Comparison of ENCODE assay signal across 8 cellular contexts in genomic region chr19:51366999-51367564, GRCh38. TPM values are rescaled to one million over a fixed set of nuclear protein-coding genes. Genes with fewer than 3 reads are reported as not detected.
DNase-seq lines count a peak whose midpoint lies in the region; ATAC-seq lines count a peak whose summit lies in the region.

No MANE protein-coding gene starts in this region.

- peak overlapping the region; percentile 90 for H3K4me3 Mint-ChIP-seq in activated CD4-positive, alpha-beta T cell treated with anti-CD3 and anti-CD28 coated beads for 36 hours
- H3K4me3 Mint-ChIP-seq in activated naive CD8-positive, alpha-beta T cell treated with anti-CD3 and anti-CD28 coated beads, Interleukin-2, amount 50 U/mL, for 24 hours: peak overlapping the region; percentile 100

- intact Hi-C loops in activated CD4-positive, alpha-beta T cell treated with anti-CD3 and anti-CD28 coated beads for 36 hours (cut with DNase I, micrococcal nuclease): loop anchor here (1.0 to 2.0 kb wide), 9 partner anchors 27 to 562 kb away; partner anchors contain the start of gene CTU1 (in 1 of the 2)

- H3K9me3 ChIP-seq in iPS-18c (ENCODE audit: control insufficient read depth, insufficient read depth, low read length): no peaks in the 10 kb centered on the region

- H3K9me3 Mint-ChIP-seq in activated CD4-positive, alpha-beta T cell treated with anti-CD3 and anti-CD28 coated beads for 36 hours (ENCODE audit: low read depth): no peaks in the 10 kb centered on the region
- H3K9me3 Mint-ChIP-seq in activated naive CD8-positive, alpha-beta T cell treated with anti-CD3 and anti-CD28 coated beads, Interleukin-2, amount 50 U/mL, for 24 hours: no peaks in the 10 kb centered on the region

- DNase-seq in activated CD4-positive, alpha-beta T cell treated with anti-CD3 and anti-CD28 coated beads for 36 hours: peak; percentile 72
- DNase-seq in activated CD4-positive, alpha-beta T cell treated with anti-CD3 and anti-CD28 coated beads for 1 hour: no peak
- DNase-seq in NOMO-1 (lab: John Stamatoyannopoulos, UW; ENCODE audit: unreplicated experiment in 2 of 2) (peak; percentile 26 to 52), NCI-H1048 (lab: John Stamatoyannopoulos, UW) (no peak), hippocampal formation (lab: John Stamatoyannopoulos, UW) (no peak)
- no peak for DNase-seq in activated naive CD8-positive, alpha-beta T cell treated with anti-CD3 and anti-CD28 coated beads, Interleukin-2, amount 50 U/mL, for 24 hours
- peak; percentile 43 for DNase-seq in stimulated activated CD4-positive, alpha-beta T cell treated with anti-CD3 and anti-CD28 coated beads, Interleukin-4, amount 100 ng/mL, for 24 hours

- peak; percentile 6 for ATAC-seq in activated CD4-positive, alpha-beta T cell treated with anti-CD3 and anti-CD28 coated beads for 36 hours
- ATAC-seq in activated naive CD8-positive, alpha-beta T cell treated with anti-CD3 and anti-CD28 coated beads, Interleukin-2, amount 50 U/mL, for 24 hours: peak; percentile 1

- POLR2A ChIA-PET in activated CD4-positive, alpha-beta T cell treated with anti-CD3 and anti-CD28 coated beads for 36 hours (lab: Charles Lee): interaction anchor here (0.6 to 2.1 kb wide), 7 partner anchors 13 to 337 kb away, joined by 3 to 11 read pairs (median 4); no protein-coding TSS in a partner anchor

- H3K27me3 Mint-ChIP-seq in activated CD4-positive, alpha-beta T cell treated with anti-CD3 and anti-CD28 coated beads for 36 hours: no peaks in the 10 kb centered on the region
- no peaks in the 10 kb centered on the region for H3K27me3 Mint-ChIP-seq in activated naive CD8-positive, alpha-beta T cell treated with anti-CD3 and anti-CD28 coated beads, Interleukin-2, amount 50 U/mL, for 24 hours

- peak overlapping the region; percentile 85 for H3K4me3 ChIP-seq in iPS-18c (ENCODE audit: insufficient read depth, low read depth, low read length)

- peaks cover 59% of the 10 kb centered on the region for H3K4me1 Mint-ChIP-seq in activated CD4-positive, alpha-beta T cell treated with anti-CD3 and anti-CD28 coated beads for 36 hours
- peaks cover 67% of the 10 kb centered on the region for H3K4me1 Mint-ChIP-seq in activated naive CD8-positive, alpha-beta T cell treated with anti-CD3 and anti-CD28 coated beads, Interleukin-2, amount 50 U/mL, for 24 hours

- H3K36me3 Mint-ChIP-seq in activated CD4-positive, alpha-beta T cell treated with anti-CD3 and anti-CD28 coated beads for 36 hours (ENCODE audit: low read depth): peaks cover 31% of the 10 kb centered on the region
- peaks cover 53% of the 10 kb centered on the region for H3K36me3 Mint-ChIP-seq in activated naive CD8-positive, alpha-beta T cell treated with anti-CD3 and anti-CD28 coated beads, Interleukin-2, amount 50 U/mL, for 24 hours (ENCODE audit: low read depth)

- CTCF ChIA-PET in activated CD4-positive, alpha-beta T cell treated with anti-CD3 and anti-CD28 coated beads for 36 hours (lab: Charles Lee): interaction anchor here (0.8 to 1.7 kb wide), 5 partner anchors 13 to 141 kb away, joined by 3 to 11 read pairs (median 5); no protein-coding TSS in a partner anchor

- H3K27ac Mint-ChIP-seq in activated CD4-positive, alpha-beta T cell treated with anti-CD3 and anti-CD28 coated beads for 36 hours: peak overlapping the region; percentile 97
- H3K27ac Mint-ChIP-seq in activated naive CD8-positive, alpha-beta T cell treated with anti-CD3 and anti-CD28 coated beads, Interleukin-2, amount 50 U/mL, for 24 hours: peak overlapping the region; percentile 92

RNA-seq across cellular contexts. Expression of gene ETFB, which starts 0.9 kb away (rescaled TPM):
- total RNA-seq in activated CD4-positive, alpha-beta T cell treated with anti-CD3 and anti-CD28 coated beads for 36 hours: 100 to 1,000 TPM; 108 to 172 TPM

RNA-seq across cellular contexts. Expression of gene CLDND2, which starts 1.7 kb away (rescaled TPM):
- 1 to 10 TPM; 3.2 to 4.9 TPM for total RNA-seq in activated CD4-positive, alpha-beta T cell treated with anti-CD3 and anti-CD28 coated beads for 36 hours

RNA-seq across cellular contexts. Expression of gene NKG7, which starts 5.4 kb away (rescaled TPM):
- 100 to 1,000 TPM in 1 of 2 experiments, 10 to 100 TPM in 1; 92.1 to 125 TPM for total RNA-seq in activated CD4-positive, alpha-beta T cell treated with anti-CD3 and anti-CD28 coated beads for 36 hours

RNA-seq across cellular contexts. Expression of gene LIM2, which starts 20.7 kb away (rescaled TPM):
- total RNA-seq in activated CD4-positive, alpha-beta T cell treated with anti-CD3 and anti-CD28 coated beads for 36 hours: under 1 TPM in 1 of 2 experiments, not detected in 1; 0.27 TPM

RNA-seq across cellular contexts. Expression of gene C19orf84, which starts 23.3 kb away (rescaled TPM):
- total RNA-seq in activated CD4-positive, alpha-beta T cell treated with anti-CD3 and anti-CD28 coated beads for 36 hours: under 1 TPM in 1 of 2 experiments, not detected in 1; 0.33 TPM

Comparison
In these comparisons a context has a peak if more than half of its experiments do, and no peak if none do; other contexts are left out.
1. DNase-seq: peak in activated CD4-positive, alpha-beta T cell treated with anti-CD3 and anti-CD28 coated beads for 36 hours (single experiment), NOMO-1 (2 of 2) and stimulated activated CD4-positive, alpha-beta T cell treated with anti-CD3 and anti-CD28 coated beads, Interleukin-4, amount 100 ng/mL, for 24 hours (single experiment); none in activated CD4-positive, alpha-beta T cell treated with anti-CD3 and anti-CD28 coated beads for 1 hour (single experiment), activated naive CD8-positive, alpha-beta T cell treated with anti-CD3 and anti-CD28 coated beads, Interleukin-2, amount 50 U/mL, for 24 hours (single experiment), NCI-H1048 (single experiment) and hippocampal formation (0 of 2).